Comparison of ENCODE assay signal across 9 cellular contexts in genomic region chr21:35138665-35139381, GRCh38.
DNase-seq lines count a peak whose midpoint lies in the region; ATAC-seq, FAIRE-seq and TF ChIP-seq lines count a peak whose summit lies in the region.
"Had no signal": no experiment of that assay in that cellular context is flagged by ENCODE, and none has a peak within 500 bp of the region (broad histone marks: within the 10 kb centered on the region; RNA-seq: fewer than 3 reads in every experiment).

No MANE protein-coding gene starts in this region.

- H3K36me3 Mint-ChIP-seq in activated CD4-positive, alpha-beta T cell treated with anti-CD3 and anti-CD28 coated beads for 36 hours (ENCODE audit: low read depth): no peaks in the 10 kb centered on the region
- H3K36me3 Mint-ChIP-seq in CD14-positive monocyte: no peaks in the 10 kb centered on the region
- H3K36me3 Mint-ChIP-seq: IgD-negative memory B cell had no signal

- H3K9me3 Mint-ChIP-seq in activated CD4-positive, alpha-beta T cell treated with anti-CD3 and anti-CD28 coated beads for 36 hours (ENCODE audit: low read depth): no peaks in the 10 kb centered on the region
- H3K9me3 Mint-ChIP-seq in CD14-positive monocyte: peaks cover 0 to 4% (median 0%) of the 10 kb centered on the region in 7 donors

- peak; percentile 59 for ATAC-seq in HG02885 (IDR thresholded peaks at IDR 0.05; ENCODE audit: poor library complexity, unreplicated experiment)
- ATAC-seq in activated CD4-positive, alpha-beta T cell treated with anti-CD3 and anti-CD28 coated beads for 36 hours: peak; percentile 91

- TF ChIP-seq CTCF in CD14-positive monocyte (IDR thresholded peaks at IDR 0.05): no peak

- H3K27ac Mint-ChIP-seq in activated CD4-positive, alpha-beta T cell treated with anti-CD3 and anti-CD28 coated beads for 36 hours: peak overlapping the region; percentile 93
- H3K27ac Mint-ChIP-seq in CD14-positive monocyte: no peak overlapping the region
- H3K27ac Mint-ChIP-seq: IgD-negative memory B cell had no signal

- peak; percentile 83 for DNase-seq in activated CD4-positive, alpha-beta T cell treated with anti-CD3 and anti-CD28 coated beads for 36 hours
- DNase-seq in epithelial cell of prostate (ENCODE audit: low read depth, low spot score): peak; percentile 94
- peak; percentile 35 for DNase-seq in stimulated activated CD8-positive, alpha-beta memory T cell treated with anti-CD3 and anti-CD28 coated beads, Interleukin-15, amount 100 ng/mL, for 24 hours (ENCODE audit: low read depth)
- DNase-seq in NCI-H1694 treated with DMSO at 0.1 percent for 48 hours (lab: John Stamatoyannopoulos, UW): no peak
- DNase-seq in GM19239 (ENCODE audit: insufficient read length, low spot score): no peak
- DNase-seq in CD14-positive monocyte (ENCODE audit: low spot score): no peak
- DNase-seq in occipital lobe (lab: John Stamatoyannopoulos, UW): no peak

- H3K27ac ChIP-seq in epithelial cell of prostate: peak overlapping the region; percentile 93

- H3K4me3 Mint-ChIP-seq in activated CD4-positive, alpha-beta T cell treated with anti-CD3 and anti-CD28 coated beads for 36 hours: peak overlapping the region; percentile 65
- peak overlapping the region in 1 of 2 donors; percentile 37 for H3K4me3 Mint-ChIP-seq in CD14-positive monocyte

- peaks cover 38% of the 10 kb centered on the region for H3K4me1 Mint-ChIP-seq in activated CD4-positive, alpha-beta T cell treated with anti-CD3 and anti-CD28 coated beads for 36 hours
- H3K4me1 Mint-ChIP-seq in CD14-positive monocyte: peaks cover 3% of the 10 kb centered on the region

- CTCF ChIA-PET in activated CD4-positive, alpha-beta T cell treated with anti-CD3 and anti-CD28 coated beads for 36 hours (lab: Charles Lee): interaction anchor here (1.1 to 1.4 kb wide), 4 partner anchors 9 to 51 kb away, joined by 4 to 6 read pairs (median 5); no protein-coding TSS in a partner anchor

- POLR2A ChIA-PET in activated CD4-positive, alpha-beta T cell treated with anti-CD3 and anti-CD28 coated beads for 36 hours (lab: Charles Lee): interaction anchor here (0.9 to 1.8 kb wide), 8 partner anchors 11 to 90 kb away, joined by 5 to 10 read pairs (median 6); no protein-coding TSS in a partner anchor

- no peaks in the 10 kb centered on the region for H3K27me3 Mint-ChIP-seq in activated CD4-positive, alpha-beta T cell treated with anti-CD3 and anti-CD28 coated beads for 36 hours
- peaks cover 0 to 6% (median 5%) of the 10 kb centered on the region in 3 donors for H3K27me3 Mint-ChIP-seq in CD14-positive monocyte (ENCODE audit: low read depth in 3 of 3)

- intact Hi-C loops in activated CD4-positive, alpha-beta T cell treated with anti-CD3 and anti-CD28 coated beads for 36 hours (cut with DNase I, micrococcal nuclease): loop anchor here (1.0 to 10.0 kb wide), 18 partner anchors 10 to 440 kb away; no protein-coding TSS in a partner anchor
- intact Hi-C loops in CD14-positive monocyte (cut with micrococcal nuclease): no loop called here

- no peak for FAIRE-seq in GM19239 (lab: Jason Lieb, UNC)

Comparison
In these comparisons a context has a peak if more than half of its experiments do, and no peak if none do; other contexts are left out.
1. DNase-seq: peak in activated CD4-positive, alpha-beta T cell treated with anti-CD3 and anti-CD28 coated beads for 36 hours (single experiment), epithelial cell of prostate (single experiment) and stimulated activated CD8-positive, alpha-beta memory T cell treated with anti-CD3 and anti-CD28 coated beads, Interleukin-15, amount 100 ng/mL, for 24 hours (single experiment); none in NCI-H1694 treated with DMSO at 0.1 percent for 48 hours (single experiment), GM19239 (single experiment), CD14-positive monocyte (single experiment) and occipital lobe (single experiment).
2. intact Hi-C loops: an anchor here in activated CD4-positive, alpha-beta T cell treated with anti-CD3 and anti-CD28 coated beads for 36 hours (1.0 to 10.0 kb wide); none called in CD14-positive monocyte.